In genomic region chr19:10091892-10092641, GRCh38 we compare ENCODE assay signal across 17 cellular contexts. TPM values are rescaled to one million over a fixed set of nuclear protein-coding genes. Genes with fewer than 3 reads are reported as not detected.
DNase-seq lines count a peak whose midpoint lies in the region; ATAC-seq and TF ChIP-seq lines count a peak whose summit lies in the region.
"Had no signal": no experiment of that assay in that cellular context is flagged by ENCODE, and none has a peak within 500 bp of the region (broad histone marks: within the 10 kb centered on the region; RNA-seq: fewer than 3 reads in every experiment).

No MANE protein-coding gene starts in this region.

- no peak for DNase-seq in Calu3
- DNase-seq in NB4 (ENCODE audit: low read depth) = peak; percentile 39
- DNase-seq in germinal center (ENCODE audit: low spot score) = peak; percentile 44
- no peak for DNase-seq in EL
- DNase-seq: activated CD8-positive, alpha-beta memory T cell treated with anti-CD3 and anti-CD28 coated beads, Interleukin-2, amount 50 U/mL, for 4 hours; caudate nucleus; DMS79; effector memory CD4-positive, alpha-beta T cell; hippocampal formation; left colon; MG63; NCI-H2081 treated with DMSO at 0.1 percent for 48 hours; NCI-H526 had no signal

- TSS peak; percentile 23 for BruUV-seq in Calu3 (replicated peaks; lab: Mats Ljungman, UMichigan)

- H3K9me3 Mint-ChIP-seq in Calu3 (ENCODE audit: low read depth, unreplicated experiment) = peaks cover 2% of the 10 kb centered on the region

- peaks cover 43% of the 10 kb centered on the region for H3K36me3 Mint-ChIP-seq in Calu3 (ENCODE audit: insufficient read depth, unreplicated experiment)

- ATAC-seq in HG02885 (IDR thresholded peaks at IDR 0.05; ENCODE audit: poor library complexity, unreplicated experiment) (no peak), GM21737 (IDR thresholded peaks at IDR 0.05; ENCODE audit: unreplicated experiment) (no peak)
- ATAC-seq: left colon, Panc1 had no signal

- no peaks in the 10 kb centered on the region for H3K4me1 Mint-ChIP-seq in Calu3 (ENCODE audit: low read depth, unreplicated experiment)

- no peaks in the 10 kb centered on the region for H3K27me3 Mint-ChIP-seq in Calu3 (ENCODE audit: unreplicated experiment)

- no peak overlapping the region for H3K4me3 ChIP-seq in NB4 (ENCODE audit: low read depth, low read length)
- H3K4me3 ChIP-seq: MG63 had no signal

- no peak overlapping the region for H3K4me3 Mint-ChIP-seq in Calu3 (ENCODE audit: low read depth, unreplicated experiment)

- TF ChIP-seq CTCF in Calu3 (IDR thresholded peaks at IDR 0.05; ENCODE audit: unreplicated experiment) (no peak), NB4 (IDR thresholded peaks at IDR 0.05; ENCODE audit: low read depth, low read length) (no peak)

- CTCF ChIA-PET in Calu3 (lab: Charles Lee) = no interaction called here

- peak overlapping the region; percentile 56 for H3K27ac Mint-ChIP-seq in Calu3 (ENCODE audit: unreplicated experiment)
- H3K27ac Mint-ChIP-seq: progenitor cell of endocrine pancreas had no signal

- no peak for TF ChIP-seq POLR2A in NB4 (IDR thresholded peaks at IDR 0.05; ENCODE audit: extremely low read depth, insufficient read length)

- intact Hi-C loops in Calu3 (cut with micrococcal nuclease; ENCODE audit: unreplicated experiment) = no loop called here

RNA-seq across cellular contexts. Expression of gene SHFL, which starts 6.0 kb away (rescaled TPM):
- 37.3 and 61.5 TPM in 2 replicates for total RNA-seq in Calu3 (2022)

RNA-seq across cellular contexts. Expression of gene ANGPTL6, which starts 10.4 kb away (rescaled TPM):
- total RNA-seq in Calu3 (2022) = 0.59 and 1.2 TPM in 2 replicates
- total RNA-seq: progenitor cell of endocrine pancreas had no signal

RNA-seq across cellular contexts. Expression of gene PPAN, which starts 14.1 kb away (rescaled TPM):
- 52.2 and 56.4 TPM in 2 replicates for total RNA-seq in Calu3 (2022)

RNA-seq across cellular contexts. Expression of gene P2RY11, which starts 19.4 kb away (rescaled TPM):
- 20.7 and 25.2 TPM in 2 replicates for total RNA-seq in Calu3 (2022)

RNA-seq across cellular contexts. Expression of gene EIF3G, which starts 27.6 kb away (rescaled TPM):
- 143 and 149 TPM in 2 replicates for total RNA-seq in Calu3 (2022)

Comparison
In these comparisons a context has a peak if more than half of its experiments do, and no peak if none do; other contexts are left out.
1. DNase-seq: peak in NB4 (single experiment) and germinal center (single experiment); none in Calu3 (single experiment) and EL (single experiment).